35 cellular contexts compared by ENCODE assay signal in the genomic region with DNA sequence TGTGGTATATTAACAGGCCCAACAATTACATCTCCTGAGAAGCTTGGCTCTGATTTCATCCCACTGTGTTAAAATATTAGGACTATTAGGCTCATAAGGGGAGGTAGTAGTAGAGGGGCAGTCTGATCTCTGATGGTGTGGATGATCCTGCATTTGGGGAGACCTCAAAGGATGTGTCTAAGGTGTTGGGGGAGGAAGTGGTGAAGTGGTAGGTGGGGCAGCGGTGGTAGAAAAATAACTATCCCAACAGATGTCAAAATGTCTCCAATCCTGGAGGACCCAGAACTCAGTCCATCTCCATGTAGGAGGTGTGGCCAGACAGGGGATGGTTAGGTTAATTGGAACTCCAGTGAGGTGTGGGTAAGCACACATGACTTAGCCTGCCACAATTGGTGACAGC. TPM values are rescaled to one million over a fixed set of nuclear protein-coding genes. Genes with fewer than 3 reads are reported as not detected.
"Had no signal": no experiment of that assay in that cellular context is flagged by ENCODE, and none has a peak within 500 bp of the region (broad histone marks: within the 10 kb centered on the region; RNA-seq: fewer than 3 reads in every experiment).

No MANE protein-coding gene starts in this region.

- H3K4me3 Mint-ChIP-seq: mesothelial cell of epicardium; naive B cell; natural killer cell; nephron progenitor cell; neural progenitor cell; stimulated activated naive B cell treated with anti-CD40 and anti-IgM and Interleukin-4, amounts not matched to agents 10 μg/mL and 1 μg/mL and 100 μg/mL, for 72 hours had no signal

- H2AFZ ChIP-seq: neural progenitor cell, parathyroid adenoma had no signal

- H3K27me3 ChIP-seq: neural progenitor cell, right atrium auricular region, right lobe of liver, stomach, testis, thyroid gland, transverse colon, upper lobe of left lung, vagina had no signal

- H3K36me3 ChIP-seq: left ventricle myocardium inferior, neural progenitor cell, neutrophil, right atrium auricular region, right lobe of liver, stomach, thyroid gland, transverse colon, upper lobe of left lung, vagina had no signal

- H3K36me3 Mint-ChIP-seq: mesothelial cell of epicardium; naive B cell; natural killer cell; neural progenitor cell; stimulated activated naive B cell treated with anti-CD40 and anti-IgM and Interleukin-4, amounts not matched to agents 10 μg/mL and 1 μg/mL and 100 μg/mL, for 72 hours had no signal

- H3K27ac Mint-ChIP-seq: mesothelial cell of epicardium; naive B cell; natural killer cell; nephron progenitor cell; neural progenitor cell; stimulated activated naive B cell treated with anti-CD40 and anti-IgM and Interleukin-4, amounts not matched to agents 10 μg/mL and 1 μg/mL and 100 μg/mL, for 72 hours had no signal

- H3K9me3 ChIP-seq: left ventricle myocardium inferior, neutrophil, psoas muscle, right atrium auricular region, right lobe of liver, stomach, testis, thyroid gland, transverse colon, upper lobe of left lung, vagina had no signal

- H3K27ac ChIP-seq: left ventricle myocardium inferior, neural progenitor cell, neutrophil, parathyroid adenoma, psoas muscle, right atrium auricular region, right lobe of liver, stomach, testis, thyroid gland, transverse colon, upper lobe of left lung, vagina had no signal

- ATAC-seq: natural killer cell; psoas muscle; right lobe of liver; stimulated activated naive B cell treated with anti-CD40 and anti-IgM and Interleukin-4, amounts not matched to agents 10 μg/mL and 1 μg/mL and 100 μg/mL, for 72 hours; stimulated activated naive CD8-positive, alpha-beta T cell treated with anti-CD3 and anti-CD28 coated beads, Interleukin-15, Interleukin-2, amounts not matched to agents 100 U/mL and 50 U/mL, for 24 hours had no signal

- H3K4me3 ChIP-seq: left ventricle myocardium inferior, lung, neural progenitor cell, psoas muscle, right atrium auricular region, right lobe of liver, stomach, testis, thyroid gland, transverse colon, upper lobe of left lung, vagina had no signal

- H3K9me3 Mint-ChIP-seq: mesothelial cell of epicardium; naive B cell; natural killer cell; nephron progenitor cell; neural progenitor cell; stimulated activated naive B cell treated with anti-CD40 and anti-IgM and Interleukin-4, amounts not matched to agents 10 μg/mL and 1 μg/mL and 100 μg/mL, for 72 hours had no signal

- H3K79me2 ChIP-seq: parathyroid adenoma had no signal

- H3K9ac ChIP-seq: neural progenitor cell, parathyroid adenoma had no signal

- DNase-seq: islet precursor cell; left ventricle myocardium inferior; mesendoderm; naive B cell; natural killer cell; nephron progenitor cell; occipital lobe; psoas muscle; right lobe of liver; stimulated activated CD4-positive, alpha-beta T cell treated with anti-CD3 and anti-CD28 coated beads, Interleukin-12 subunit alpha, Interleukin-12 subunit beta, amount 100 ng/mL, for 4 hours; stimulated activated CD4-positive, alpha-beta T cell treated with anti-CD3 and anti-CD28 coated beads, Interleukin-15, amount 100 ng/mL, for 24 hours; stimulated activated CD4-positive, alpha-beta T cell treated with anti-CD3 and anti-CD28 coated beads, Interleukin-2, amount 100 ng/mL, for 24 hours; stimulated activated CD4-positive, alpha-beta T cell treated with anti-CD3 and anti-CD28 coated beads, Interleukin-4, amount 100 ng/mL, for 1 hour; stimulated activated naive B cell treated with anti-CD40 and anti-IgM and Interleukin-4, amounts not matched to agents 10 μg/mL and 1 μg/mL and 100 μg/mL, for 72 hours; stimulated activated naive CD8-positive, alpha-beta T cell treated with anti-CD3 and anti-CD28 coated beads, Interleukin-15, Interleukin-2, amounts not matched to agents 100 U/mL and 50 U/mL, for 24 hours; stomach; testis; thyroid gland; transverse colon; upper lobe of left lung had no signal

- H3K4me1 ChIP-seq: left ventricle myocardium inferior, parathyroid adenoma, psoas muscle, right atrium auricular region, right lobe of liver, stomach, testis, thyroid gland, transverse colon, upper lobe of left lung, vagina had no signal

- H3K4me2 ChIP-seq: neural progenitor cell had no signal

- H3K4me1 Mint-ChIP-seq: mesothelial cell of epicardium, naive B cell, nephron progenitor cell, neural progenitor cell had no signal

RNA-seq across cellular contexts. Expression of a gene that starts 10.4 kb away (rescaled TPM):
- total RNA-seq: kidney epithelial cell, left ventricle myocardium inferior, lower leg skin, lung, mesothelial cell of epicardium, mononuclear cell, natural killer cell, occipital lobe, osteocyte, posterior vena cava, psoas muscle, renal cortical epithelial cell, right atrium auricular region, right lobe of liver, skeletal muscle tissue, stomach, thyroid gland, transverse colon, upper lobe of left lung, urinary bladder, vagina had no signal
- polyA plus RNA-seq: lung, psoas muscle, stomach, urinary bladder had no signal
